Comparison of ENCODE assay signal across 6 cellular contexts in genomic region chr6:13872006-13872405, GRCh38. TPM values are rescaled to one million over a fixed set of nuclear protein-coding genes. Genes with fewer than 3 reads are reported as not detected.
"Had no signal": no experiment of that assay in that cellular context is flagged by ENCODE, and none has a peak within 500 bp of the region (broad histone marks: within the 10 kb centered on the region; RNA-seq: fewer than 3 reads in every experiment).

No MANE protein-coding gene starts in this region.

RNA-seq across cellular contexts. Expression of gene RNF182, which starts 52.7 kb away (rescaled TPM):
- total RNA-seq: naive thymus-derived CD4-positive, alpha-beta T cell; naive thymus-derived CD8-positive, alpha-beta T cell; natural killer cell; natural killer cell treated with Interleukin-12 subunit alpha and Interleukin-12 subunit beta and Interleukin-15 and Interleukin-18, amount 100 ng/mL, for 72 hours; right lobe of liver had no signal
- polyA plus RNA-seq: naive thymus-derived CD4-positive, alpha-beta T cell; naive thymus-derived CD8-positive, alpha-beta T cell; smooth muscle cell had no signal
